21 cellular contexts compared by ENCODE assay signal in genomic region chr16:50011707-50012106, GRCh38. TPM values are rescaled to one million over a fixed set of nuclear protein-coding genes. Genes with fewer than 3 reads are reported as not detected.
A peak's percentile ranks its signal among the peaks of the same experiment; 100 is the strongest.
DNase-seq lines count a peak whose midpoint lies in the region; ATAC-seq and TF ChIP-seq lines count a peak whose summit lies in the region.
"Had no signal": no experiment of that assay in that cellular context is flagged by ENCODE, and none has a peak within 500 bp of the region (broad histone marks: within the 10 kb centered on the region; RNA-seq: fewer than 3 reads in every experiment).

No MANE protein-coding gene starts in this region.

- no peak overlapping the region for H2AK9ac ChIP-seq in IMR-90 (replicated peaks; ENCODE audit: low read depth, low read length, poor library complexity)

- H4K91ac ChIP-seq in IMR-90 (ENCODE audit: insufficient read depth, low read depth, low read length): no peak overlapping the region

- H3K79me1 ChIP-seq in IMR-90 (ENCODE audit: low read depth in 1 of 2, low read length in 2 of 2): no peaks in the 10 kb centered on the region

- in situ Hi-C loops in IMR-90 (cut with MboI; ENCODE audit: low sequenced_read_pairs): no loop called here

- no peak overlapping the region for H2BK120ac ChIP-seq in IMR-90 (ENCODE audit: low read depth, low read length)

- H3K18ac ChIP-seq in IMR-90 (ENCODE audit: low read depth, low read length): no peak overlapping the region

- no peak overlapping the region for H3K9ac ChIP-seq in IMR-90 (ENCODE audit: low read depth, low read length)

- H3K14ac ChIP-seq in IMR-90 (replicated peaks; ENCODE audit: low read depth, low read length): no peak overlapping the region

- TF ChIP-seq RAD21 in IMR-90 (IDR thresholded peaks at IDR 0.05; ENCODE audit: low read length): no peak

- H3K4ac ChIP-seq in IMR-90 (ENCODE audit: low read depth, low read length): no peak overlapping the region

- 100% methylated on average over 1 of the region's 3 CpGs; no CpG with 5 or more reads in 1 of the 2 experiments for WGBS in IMR-90 (ENCODE audit: extremely low coverage in 2 of 2, insufficient read length in 1 of 2), 2 experiments

- H2BK20ac ChIP-seq in IMR-90 (ENCODE audit: low read depth, low read length): no peak overlapping the region

- H3K56ac ChIP-seq in IMR-90 (ENCODE audit: extremely low read depth, insufficient read depth, low read length): no peak overlapping the region

- H3K4me2 ChIP-seq in IMR-90 (ENCODE audit: low read depth, low read length): no peak overlapping the region

- CTCF ChIA-PET in IMR-90 (lab: Yijun Ruan, JAX): interaction anchor here (0.6 to 1.0 kb wide), 3 partner anchors 13 to 24 kb away, joined by 3 read pairs; partner anchors contain the start of gene CNEP1R1

- no peaks in the 10 kb centered on the region for H3K9me3 ChIP-seq in IMR-90 (ENCODE audit: control insufficient read depth, insufficient read depth, low read length)
- H3K9me3 ChIP-seq: right atrium auricular region, SJSA1, vagina had no signal

- H2AK5ac ChIP-seq in IMR-90 (ENCODE audit: low read depth, low read length): no peak overlapping the region

- no TSS peak for BruUV-seq in IMR-90 (replicated peaks; lab: Mats Ljungman, UMichigan)

- peak overlapping the region; percentile 3 for H2AFZ ChIP-seq in IMR-90 (replicated peaks; ENCODE audit: low read length, poor library complexity)

- dilution Hi-C loops in IMR-90 (cut with HindIII; ENCODE audit: low sequenced_read_pairs, unreplicated experiment): no loop called here

- H2BK5ac ChIP-seq in IMR-90 (ENCODE audit: low read depth, low read length, poor library complexity, severe bottlenecking): no peak overlapping the region

- no peaks in the 10 kb centered on the region for H3K4me1 ChIP-seq in IMR-90 (ENCODE audit: control insufficient read depth, insufficient read depth, low read length)
- H3K4me1 ChIP-seq: right atrium auricular region, vagina had no signal

- H3K9me1 ChIP-seq in IMR-90 (ENCODE audit: insufficient read depth, low read length): no peaks in the 10 kb centered on the region

- H3K4me3 ChIP-seq in IMR-90 (ENCODE audit: insufficient read depth, low read depth, low read length) (no peak overlapping the region), fibroblast of villous mesenchyme (ENCODE audit: low read depth, low read length) (no peak overlapping the region)
- H3K4me3 ChIP-seq: right atrium auricular region, SJSA1, vagina had no signal

- no peak overlapping the region for H4K8ac ChIP-seq in IMR-90 (ENCODE audit: low read depth in 2 of 2, low read length in 2 of 2)

- no peak overlapping the region for H4K5ac ChIP-seq in IMR-90 (ENCODE audit: low read depth, low read length)

- intact Hi-C loops in IMR-90 (cut with micrococcal nuclease): no loop called here

- H4K20me1 ChIP-seq in IMR-90 (ENCODE audit: insufficient read depth, low read length): no peaks in the 10 kb centered on the region

- H3K23ac ChIP-seq in IMR-90 (ENCODE audit: low read depth, low read length): no peak overlapping the region

- peak; percentile 46 to 52 for DNase-seq in AML-193 (lab: John Stamatoyannopoulos, UW)
- no peak for DNase-seq in IMR-90
- DNase-seq in SIG-M5 (lab: John Stamatoyannopoulos, UW): peak; percentile 29
- peak; percentile 30 for DNase-seq in fibroblast of villous mesenchyme (ENCODE audit: low read depth)
- no peak for DNase-seq in NCI-H1105 (lab: John Stamatoyannopoulos, UW)
- DNase-seq in stimulated activated CD4-positive, alpha-beta T cell treated with anti-CD3 and anti-CD28 coated beads, Interleukin-2, amount 100 ng/mL, for 24 hours: no peak
- no peak for DNase-seq in OCI-M1 (lab: John Stamatoyannopoulos, UW)
- DNase-seq: ACHN; amniotic stem cell; effector memory CD4-positive, alpha-beta T cell; GOT3; NCI-H146; NCI-H446; nucleus accumbens; stimulated activated CD4-positive, alpha-beta T cell treated with anti-CD3 and anti-CD28 coated beads, Interleukin-1b, Interleukin-23, amount 100 ng/mL, for 48 hours; T-helper 9 cell had no signal

- peak; percentile 21; the same call in 1 of the 2 replicates for ATAC-seq in IMR-90 (ENCODE audit: low read depth)
- no peak for ATAC-seq in HG03520 (IDR thresholded peaks at IDR 0.05; ENCODE audit: unreplicated experiment)
- ATAC-seq: activated CD4-positive, CD25-positive, alpha-beta regulatory T cell treated with anti-CD3 and anti-CD28 coated beads, Interleukin-2, amount 50 U/mL, for 24 hours had no signal

- H3K27ac ChIP-seq in IMR-90 (ENCODE audit: insufficient read depth, low read length): no peak overlapping the region
- H3K27ac ChIP-seq: right atrium auricular region, SJSA1, vagina had no signal

- no peaks in the 10 kb centered on the region for H3K36me3 ChIP-seq in IMR-90 (ENCODE audit: control insufficient read depth, insufficient read depth, low read length)
- H3K36me3 ChIP-seq: right atrium auricular region, SJSA1, vagina had no signal

- TF ChIP-seq CTCF in IMR-90 (conservative IDR thresholded peaks at IDR 0.05; ENCODE audit: low read depth, low read length): no peak
- no peak for TF ChIP-seq CTCF in fibroblast of villous mesenchyme (IDR thresholded peaks at IDR 0.05; ENCODE audit: insufficient read depth, low read depth, low read length)

- POLR2A ChIA-PET in IMR-90 (lab: Charles Lee; ENCODE audit: unreplicated experiment): no interaction called here

- H2BK15ac ChIP-seq in IMR-90 (ENCODE audit: low read depth, low read length): no peak overlapping the region

- TF ChIP-seq POLR2A in IMR-90 (IDR thresholded peaks at IDR 0.05; ENCODE audit: low read depth, low read length): no peak

- H3K27me3 ChIP-seq in IMR-90 (ENCODE audit: control insufficient read depth, insufficient read depth, low read length): no peaks in the 10 kb centered on the region; the same call in 1 of the 2 replicates
- H3K27me3 ChIP-seq: right atrium auricular region, SJSA1, vagina had no signal

TF ChIP-seq in IMR-90, 13 proteins besides CTCF, POLR2A, EP300 and RAD21:
- TF ChIP-seq MXI1 (IDR thresholded peaks at IDR 0.05; ENCODE audit: borderline replicate concordance, low read depth, low read length) (no peak), CEBPB (IDR thresholded peaks at IDR 0.05; ENCODE audit: low read depth, low read length) (peak; percentile 81), BHLHE40 (IDR thresholded peaks at IDR 0.05; ENCODE audit: low read depth, low read length) (no peak), USF2 (IDR thresholded peaks at IDR 0.05; ENCODE audit: low read depth, low read length) (no peak), NFE2L2 (IDR thresholded peaks at IDR 0.05; ENCODE audit: low read depth, low read length) (no peak)

RNA-seq across cellular contexts. Expression of gene CNEP1R1, which starts 13.3 kb away (rescaled TPM):
- total RNA-seq in IMR-90 (2012; rRNA removed) (22.0 and 38.6 TPM in 2 replicates), fibroblast of villous mesenchyme (26.7 and 44.5 TPM in 2 replicates)
- 12.7 and 16.1 TPM in 2 replicates for polyA plus RNA-seq in IMR-90 (2012; rRNA removed)
- polyA plus RNA-seq in IMR-90 (2012; cell fraction: cytosol; rRNA removed): 3.1 and 6.5 TPM in 2 replicates
- polyA plus RNA-seq in IMR-90 (2012; cell fraction: nucleus; rRNA removed; ENCODE audit: low replicate concordance): 6.0 and 23.6 TPM in 2 replicates

RNA-seq across cellular contexts. Expression of gene HEATR3, which starts 54.1 kb away (rescaled TPM):
- total RNA-seq in IMR-90 (2012; rRNA removed): 21.1 and 25.3 TPM in 2 replicates
- 7.9 and 9.4 TPM in 2 replicates for polyA plus RNA-seq in IMR-90 (2012; rRNA removed)
- polyA plus RNA-seq in IMR-90 (2012; cell fraction: cytosol; rRNA removed): 4.0 and 4.6 TPM in 2 replicates
- 13.3 and 18.1 TPM in 2 replicates for polyA plus RNA-seq in IMR-90 (2012; cell fraction: nucleus; rRNA removed; ENCODE audit: low replicate concordance)
- 31.2 and 34.5 TPM in 2 replicates for total RNA-seq in fibroblast of villous mesenchyme

Comparison
In these comparisons a context has a peak if more than half of its experiments do, and no peak if none do; other contexts are left out.
1. DNase-seq: peak in AML-193 (2 of 2), SIG-M5 (single experiment) and fibroblast of villous mesenchyme (single experiment); none in IMR-90 (single experiment), NCI-H1105 (single experiment), stimulated activated CD4-positive, alpha-beta T cell treated with anti-CD3 and anti-CD28 coated beads, Interleukin-2, amount 100 ng/mL, for 24 hours (0 of 2) and OCI-M1 (single experiment).